In genomic region chr3:193812791-193813505, GRCh38 we compare ENCODE assay signal across 1 cellular context.
TF ChIP-seq lines count a peak whose summit lies in the region.

No MANE protein-coding gene starts in this region.

TF ChIP-seq in WTC11, 78 proteins besides CTCF, POLR2A, EP300 and RAD21 (continued from another document):
- TF ChIP-seq, protein P1, sequence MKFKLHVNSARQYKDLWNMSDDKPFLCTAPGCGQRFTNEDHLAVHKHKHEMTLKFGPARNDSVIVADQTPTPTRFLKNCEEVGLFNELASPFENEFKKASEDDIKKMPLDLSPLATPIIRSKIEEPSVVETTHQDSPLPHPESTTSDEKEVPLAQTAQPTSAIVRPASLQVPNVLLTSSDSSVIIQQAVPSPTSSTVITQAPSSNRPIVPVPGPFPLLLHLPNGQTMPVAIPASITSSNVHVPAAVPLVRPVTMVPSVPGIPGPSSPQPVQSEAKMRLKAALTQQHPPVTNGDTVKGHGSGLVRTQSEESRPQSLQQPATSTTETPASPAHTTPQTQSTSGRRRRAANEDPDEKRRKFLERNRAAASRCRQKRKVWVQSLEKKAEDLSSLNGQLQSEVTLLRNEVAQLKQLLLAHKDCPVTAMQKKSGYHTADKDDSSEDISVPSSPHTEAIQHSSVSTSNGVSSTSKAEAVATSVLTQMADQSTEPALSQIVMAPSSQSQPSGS (CRISPR knock-in tag; IDR thresholded peaks at IDR 0.05; ENCODE audit: borderline replicate concordance, low read depth) = no peak
- TF ChIP-seq RORB (CRISPR knock-in tag; IDR thresholded peaks at IDR 0.05) (no peak), GRHL2 (CRISPR knock-in tag; IDR thresholded peaks at IDR 0.05; ENCODE audit: insufficient replicate concordance, severe bottlenecking) (no peak), SP1 (CRISPR knock-in tag; conservative IDR thresholded peaks at IDR 0.05) (peak; percentile 82), TEAD1 (CRISPR knock-in tag; IDR thresholded peaks at IDR 0.05) (peak; percentile 96), SMAD3 (CRISPR knock-in tag; IDR thresholded peaks at IDR 0.05; ENCODE audit: borderline replicate concordance) (0 out of 2 replicates have a peak, but pooled peaks have one; percentile 78), ATF1 (CRISPR knock-in tag; IDR thresholded peaks at IDR 0.05) (peak; percentile 35; the same call in 1 of the 2 replicates), JAZF1 (CRISPR knock-in tag; IDR thresholded peaks at IDR 0.05) (no peak)
- TF ChIP-seq, protein P2, sequence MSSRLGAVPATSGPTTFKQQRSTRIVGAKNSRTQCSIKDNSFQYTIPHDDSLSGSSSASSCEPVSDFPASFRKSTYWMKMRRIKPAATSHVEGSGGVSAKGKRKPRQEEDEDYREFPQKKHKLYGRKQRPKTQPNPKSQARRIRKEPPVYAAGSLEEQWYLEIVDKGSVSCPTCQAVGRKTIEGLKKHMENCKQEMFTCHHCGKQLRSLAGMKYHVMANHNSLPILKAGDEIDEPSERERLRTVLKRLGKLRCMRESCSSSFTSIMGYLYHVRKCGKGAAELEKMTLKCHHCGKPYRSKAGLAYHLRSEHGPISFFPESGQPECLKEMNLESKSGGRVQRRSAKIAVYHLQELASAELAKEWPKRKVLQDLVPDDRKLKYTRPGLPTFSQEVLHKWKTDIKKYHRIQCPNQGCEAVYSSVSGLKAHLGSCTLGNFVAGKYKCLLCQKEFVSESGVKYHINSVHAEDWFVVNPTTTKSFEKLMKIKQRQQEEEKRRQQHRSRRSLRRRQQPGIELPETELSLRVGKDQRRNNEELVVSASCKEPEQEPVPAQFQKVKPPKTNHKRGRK (CRISPR knock-in tag; IDR thresholded peaks at IDR 0.05; ENCODE audit: borderline replicate concordance) = no peak
- TF ChIP-seq, protein P3, sequence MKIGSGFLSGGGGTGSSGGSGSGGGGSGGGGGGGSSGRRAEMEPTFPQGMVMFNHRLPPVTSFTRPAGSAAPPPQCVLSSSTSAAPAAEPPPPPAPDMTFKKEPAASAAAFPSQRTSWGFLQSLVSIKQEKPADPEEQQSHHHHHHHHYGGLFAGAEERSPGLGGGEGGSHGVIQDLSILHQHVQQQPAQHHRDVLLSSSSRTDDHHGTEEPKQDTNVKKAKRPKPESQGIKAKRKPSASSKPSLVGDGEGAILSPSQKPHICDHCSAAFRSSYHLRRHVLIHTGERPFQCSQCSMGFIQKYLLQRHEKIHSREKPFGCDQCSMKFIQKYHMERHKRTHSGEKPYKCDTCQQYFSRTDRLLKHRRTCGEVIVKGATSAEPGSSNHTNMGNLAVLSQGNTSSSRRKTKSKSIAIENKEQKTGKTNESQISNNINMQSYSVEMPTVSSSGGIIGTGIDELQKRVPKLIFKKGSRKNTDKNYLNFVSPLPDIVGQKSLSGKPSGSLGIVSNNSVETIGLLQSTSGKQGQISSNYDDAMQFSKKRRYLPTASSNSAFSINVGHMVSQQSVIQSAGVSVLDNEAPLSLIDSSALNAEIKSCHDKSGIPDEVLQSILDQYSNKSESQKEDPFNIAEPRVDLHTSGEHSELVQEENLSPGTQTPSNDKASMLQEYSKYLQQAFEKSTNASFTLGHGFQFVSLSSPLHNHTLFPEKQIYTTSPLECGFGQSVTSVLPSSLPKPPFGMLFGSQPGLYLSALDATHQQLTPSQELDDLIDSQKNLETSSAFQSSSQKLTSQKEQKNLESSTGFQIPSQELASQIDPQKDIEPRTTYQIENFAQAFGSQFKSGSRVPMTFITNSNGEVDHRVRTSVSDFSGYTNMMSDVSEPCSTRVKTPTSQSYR (CRISPR knock-in tag; IDR thresholded peaks at IDR 0.05) = peak; percentile 98
